8 cellular contexts compared by ENCODE assay signal in genomic region chr13:80341098-80341701, GRCh38. TPM values are rescaled to one million over a fixed set of nuclear protein-coding genes. Genes with fewer than 3 reads are reported as not detected.
DNase-seq lines count a peak whose midpoint lies in the region; ATAC-seq, FAIRE-seq and TF ChIP-seq lines count a peak whose summit lies in the region.

TSS of gene SPRY2 (minus strand) at chr13:80341126. CDS start at chr13:80337705, 3,421 bp downstream.

- H3K9me1 ChIP-seq in K562 (ENCODE audit: control insufficient read depth, insufficient read depth, low read length): no peaks in the 10 kb centered on the region

- TF ChIP-seq CTCF in K562 (IDR thresholded peaks at IDR 0.05 in 2 of 3, conservative IDR thresholded peaks at IDR 0.05 in 1 of 3; ENCODE audit: insufficient read depth in 2 of 3, low read depth in 1 of 3, low read length in 3 of 3) (peak in 1 of 3 experiments; percentile 20; a peak in 1 of 6 replicates), prostate gland (IDR thresholded peaks at IDR 0.05) (peak in 3 of 4 experiments; percentile 11 to 46 (median 42))

- peak within 1 kb of the TSS; percentile 77 to 90 for H3K9ac ChIP-seq in K562 (ENCODE audit: insufficient read depth in 1 of 2, low read depth in 2 of 2, low read length in 2 of 2)

- peak within 1 kb of the TSS; percentile 84 for H3K4me2 ChIP-seq in K562 (ENCODE audit: insufficient read depth, low read length)

- BruUV-seq in K562 (replicated peaks; lab: Mats Ljungman, UMichigan): no TSS peak

- H3K4me1 Mint-ChIP-seq in IgD-negative memory B cell: peaks cover 10 to 28% (median 11%) of the 10 kb centered on the region in 3 donors

- H3K36me3 Mint-ChIP-seq in IgD-negative memory B cell: no peaks in the 10 kb centered on the region

- H3K79me2 ChIP-seq in K562 (ENCODE audit: control insufficient read depth, insufficient read depth, low read length): peaks cover 43% of the 10 kb centered on the region

- H3K4me1 ChIP-seq in K562 (replicated peaks in 1 of 2; ENCODE audit: control insufficient read depth in 2 of 2, insufficient read depth in 2 of 2, low read length in 2 of 2) (peaks cover 3 to 30% of the 10 kb centered on the region in 2 experiments; a peak in 3 of 5 replicates), prostate gland (replicated peaks) (no peaks in the 10 kb centered on the region)

- H3K27ac ChIP-seq in K562 (ENCODE audit: extremely low read depth, low read depth, low read length): peak within 1 kb of the TSS; percentile 93
- peak within 1 kb of the TSS; percentile 94 to 96 for H3K27ac ChIP-seq in prostate gland

- no peak for TF ChIP-seq RAD21 in K562 (CRISPR knock-in tag; conservative IDR thresholded peaks at IDR 0.05 in 1 of 2, IDR thresholded peaks at IDR 0.05 in 1 of 2)

- FAIRE-seq in K562 (lab: Jason Lieb, UNC): peak; percentile 15

- H3K36me3 ChIP-seq in K562 (ENCODE audit: control insufficient read depth, insufficient read depth, low read length) (peaks cover 15% of the 10 kb centered on the region; the same call in 2 of the 3 replicates), prostate gland (no peaks in the 10 kb centered on the region)

- peak within 1 kb of the TSS in 1 of 3 donors; percentile 25 for H3K27ac Mint-ChIP-seq in IgD-negative memory B cell

- H3K27me3 ChIP-seq in K562 (ENCODE audit: control insufficient read depth in 2 of 2, insufficient read depth in 2 of 2, low read length in 2 of 2) (no peaks in the 10 kb centered on the region), prostate gland (replicated peaks; ENCODE audit: insufficient read depth) (no peaks in the 10 kb centered on the region)

- DNase-seq in GM04504 (ENCODE audit: low read depth) (peak; percentile 93), RPMI7951 (ENCODE audit: low read depth) (peak; percentile 97), K562 (ENCODE audit: extremely low read depth in 1 of 4, low spot score in 3 of 4) (peak; percentile 67 to 89 (median 74)), hippocampal formation (lab: John Stamatoyannopoulos, UW) (peak; percentile 92 to 95), prostate gland (ENCODE audit: low spot score) (peak; percentile 96), NAMALWA (ENCODE audit: low spot score) (no peak)

- peaks cover 0 to 2% (median 0%) of the 10 kb centered on the region in 3 donors for H3K9me3 Mint-ChIP-seq in IgD-negative memory B cell

- TF ChIP-seq POLR2A in K562 (conservative IDR thresholded peaks at IDR 0.05) (peak; percentile 65), prostate gland (IDR thresholded peaks at IDR 0.05) (peak; percentile 84)

- WGBS in K562 (ENCODE audit: insufficient coverage, low coverage, missing lambda C conversion rate): 0% methylated on average over 43 of the region's 55 CpGs
- WGBS in prostate gland: 0% methylated on average over 42 of the region's 55 CpGs

- no peaks in the 10 kb centered on the region for H3K9me3 ChIP-seq in K562 (replicated peaks; ENCODE audit: control insufficient read depth, insufficient read depth, low read depth, low read length)
- no peaks in the 10 kb centered on the region for H3K9me3 ChIP-seq in prostate gland

- peak within 1 kb of the TSS; percentile 71 for H3K4me3 ChIP-seq in K562
- H3K4me3 ChIP-seq in prostate gland: peak within 1 kb of the TSS; percentile 81 to 88

- H2AFZ ChIP-seq in K562 (ENCODE audit: low read depth, low read length): peak within 1 kb of the TSS; percentile 81

- peak within 1 kb of the TSS; percentile 75 to 95 (median 88) for H3K4me3 Mint-ChIP-seq in IgD-negative memory B cell

- intact Hi-C loops in K562 (cut with micrococcal nuclease): no loop called here
- intact Hi-C loops in prostate gland (cut with DNase I): no loop called here

- no peak; the same call in 1 of the 2 replicates for TF ChIP-seq EP300 in K562 (IDR thresholded peaks at IDR 0.05; ENCODE audit: low read length)

- H4K20me1 ChIP-seq in K562 (replicated peaks; ENCODE audit: control insufficient read depth, insufficient read depth, low read length): no peaks in the 10 kb centered on the region

- in situ Hi-C loops in K562 (cut with MboI): loop anchor here (25.0 kb wide), 1 partner anchor 904 kb away; no protein-coding TSS in a partner anchor

- peaks cover 34% of the 10 kb centered on the region for H3K27me3 Mint-ChIP-seq in IgD-negative memory B cell

- CTCF ChIA-PET in K562 (lab: Yijun Ruan, JAX; ENCODE audit: low intra/inter-chr PET ratio): no interaction called here

- ATAC-seq in GM21825 (IDR thresholded peaks at IDR 0.05; ENCODE audit: unreplicated experiment) (peak; percentile 67), K562 (peak; percentile 82)

- POLR2A ChIA-PET in K562 (lab: Yijun Ruan, JAX): interaction anchor here (0.6 to 1.7 kb wide), 3 partner anchors 8 to 1160 kb away, joined by 3 to 5 read pairs (median 3); no protein-coding TSS in a partner anchor

TF ChIP-seq in K562, 482 proteins besides CTCF, POLR2A, EP300 and RAD21 (continues in another document):
- TF ChIP-seq ZNF740 (CRISPR knock-in tag; IDR thresholded peaks at IDR 0.05): peak; percentile 74
- TF ChIP-seq ZNF740 (tag; IDR thresholded peaks at IDR 0.05): peak in 1 of 2 experiments; percentile 24; a peak in 1 of 4 replicates
- no peak for TF ChIP-seq POLR2AphosphoS2 (IDR thresholded peaks at IDR 0.05; ENCODE audit: low read length)
- TF ChIP-seq GABPB1 (CRISPR knock-in tag; IDR thresholded peaks at IDR 0.05): peak; percentile 62; the same call in 1 of the 2 replicates
- 0 out of 2 replicates have a peak, but pooled peaks have one; percentile 14 for TF ChIP-seq KAT7 (CRISPR knock-in tag; IDR thresholded peaks at IDR 0.05; ENCODE audit: borderline replicate concordance)
- TF ChIP-seq ZKSCAN8 (CRISPR knock-in tag; IDR thresholded peaks at IDR 0.05): no peak
- TF ChIP-seq CBX3 (IDR thresholded peaks at IDR 0.05; ENCODE audit: borderline replicate concordance in 1 of 2, low read length in 2 of 2): peak in 1 of 2 experiments; percentile 27; a peak in 1 of 3 replicates
- peak in 1 of 2 experiments; percentile 40 for TF ChIP-seq E2F6 (IDR thresholded peaks at IDR 0.05; ENCODE audit: borderline replicate concordance in 1 of 2, extremely low read depth in 1 of 2, insufficient read depth in 1 of 2, insufficient read length in 1 of 2, low read depth in 1 of 2, low read length in 1 of 2, poor library complexity in 1 of 2, severe bottlenecking in 1 of 2)
- TF ChIP-seq E2F1 (CRISPR knock-in tag; IDR thresholded peaks at IDR 0.05): no peak
- TF ChIP-seq ZBTB17 (CRISPR knock-in tag; IDR thresholded peaks at IDR 0.05): no peak
- peak; percentile 35; the same call in 1 of the 2 replicates for TF ChIP-seq GATAD2B (IDR thresholded peaks at IDR 0.05; ENCODE audit: borderline replicate concordance)
- TF ChIP-seq MEIS2 (IDR thresholded peaks at IDR 0.05; ENCODE audit: partially characterized antibody): peak; percentile 16
- no peak for TF ChIP-seq NR2C2 (CRISPR knock-in tag; IDR thresholded peaks at IDR 0.05)
- TF ChIP-seq NR2C2 (tag; IDR thresholded peaks at IDR 0.05): peak; percentile 32; the same call in 1 of the 2 replicates
- peak; percentile 86 for TF ChIP-seq CREM (IDR thresholded peaks at IDR 0.05; ENCODE audit: low read depth)

RNA-seq across cellular contexts. Expression of gene SPRY2, which starts in this region (rescaled TPM):
- not detected for polyA plus RNA-seq in IgD-negative memory B cell
- total RNA-seq in RPMI7951 (2014; rRNA removed; shearing (Covaris generic)): 31.8 and 42.2 TPM in 2 replicates
- total RNA-seq in K562 (2011; cell fraction: chromatin; rRNA removed; ENCODE audit: low replicate concordance): 10.5 and 11.1 TPM in 2 replicates
- 7.8 and 10.3 TPM in 2 replicates for total RNA-seq in K562 (2011; cell fraction: nucleolus; rRNA removed)
- total RNA-seq in K562 (2011; cell fraction: nucleoplasm; rRNA removed): 11.7 and 12.6 TPM in 2 replicates
- total RNA-seq in K562 (2014; rRNA removed): 2.5 and 3.3 TPM in 2 replicates
- 3.3 and 3.4 TPM in 2 replicates for total RNA-seq in K562 (2014; rRNA removed; fragmentation: Illumina TruSeq; extraction: Trizol)
- total RNA-seq in K562 (2015; rRNA removed; fragmentation: Illumina TruSeq; extraction: Trizol): 4.0 and 4.2 TPM in 2 replicates
- 6.8 and 7.8 TPM in 2 replicates for total RNA-seq in K562 (2021)
- 6.4 and 7.1 TPM in 2 replicates for polyA plus RNA-seq in K562 (2011; rRNA removed)
- 7.5 and 11.2 TPM in 2 replicates for polyA plus RNA-seq in K562 (2011; cell fraction: cytosol; rRNA removed)
- polyA plus RNA-seq in K562 (2011; cell fraction: nucleus; rRNA removed): 13.2 and 13.8 TPM in 2 replicates
- 6.3 and 8.8 TPM in 2 replicates for polyA plus RNA-seq in K562 (2012)
- 6.1 and 7.7 TPM in 2 replicates for polyA plus RNA-seq in K562 (2014; fragmentation: Illumina TruSeq; extraction: Trizol)
- polyA plus RNA-seq in K562 (2014; fragmentation: Nextera tagmentation; extraction: Ambion mirVana): 1 to 10 TPM; 1.8 TPM
- polyA plus RNA-seq in K562 (2014; rRNA removed): 3.1 and 7.0 TPM in 2 replicates
- 10.4 and 12.3 TPM in 2 replicates for polyA minus RNA-seq in K562 (2011; rRNA and poly(A)+ RNA removed)
- 4.9 and 6.7 TPM in 2 replicates for polyA minus RNA-seq in K562 (2011; cell fraction: cytosol; rRNA and poly(A)+ RNA removed)
- 8.1 and 12.3 TPM in 2 replicates for polyA minus RNA-seq in K562 (2011; cell fraction: nucleus; rRNA and poly(A)+ RNA removed)
- total RNA-seq in prostate gland: 10 to 100 TPM; 21.5 to 31.3 TPM
